15 cellular contexts compared by ENCODE assay signal in the genomic region with DNA sequence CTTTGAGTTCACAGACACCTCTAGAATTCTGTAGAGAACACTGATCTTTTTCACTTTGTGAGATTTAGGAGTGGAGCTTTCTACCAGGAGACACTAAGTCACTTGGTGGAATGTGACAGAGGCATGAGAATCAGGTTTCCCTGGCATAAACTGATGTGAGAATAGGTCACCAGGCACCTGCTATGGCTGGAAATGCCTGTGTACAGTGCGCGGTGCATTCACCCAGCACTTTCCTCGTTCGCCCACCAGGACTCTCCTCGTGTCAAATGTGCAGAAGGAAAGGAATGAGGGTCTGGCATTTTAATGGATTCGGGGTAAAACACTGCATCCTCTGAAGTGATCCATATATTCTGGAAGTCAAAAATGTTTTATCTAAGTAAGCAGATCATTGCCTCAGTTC.
A peak's percentile ranks its signal among the peaks of the same experiment; 100 is the strongest.
DNase-seq lines count a peak whose midpoint lies in the region; ATAC-seq and TF ChIP-seq lines count a peak whose summit lies in the region.
"Had no signal": no experiment of that assay in that cellular context is flagged by ENCODE, and none has a peak within 500 bp of the region (broad histone marks: within the 10 kb centered on the region; RNA-seq: fewer than 3 reads in every experiment).

No MANE protein-coding gene starts in this region.

- DNase-seq in choroid plexus epithelial cell (ENCODE audit: low read depth), result no peak
- no peak for DNase-seq in progenitor cell of endocrine pancreas (ENCODE audit: low spot score, unreplicated experiment)
- DNase-seq in activated effector memory CD4-positive, alpha-beta T cell treated with Interleukin-2 at 50 U/mL for 16 hours, result no peak
- no peak for DNase-seq in NK-92 treated with Interleukin-12 subunit alpha and Interleukin-12 subunit beta, amount 100 ng/mL, for 24 hours (lab: John Stamatoyannopoulos, UW)
- DNase-seq: Caco-2; CD8-positive, alpha-beta T cell; DMS79; H7 had no signal

- H3K27me3 Mint-ChIP-seq in nephron (ENCODE audit: low read depth) (peaks cover 4% of the 10 kb centered on the region), progenitor cell of endocrine pancreas (peaks cover 77% of the 10 kb centered on the region)

- H3K27ac Mint-ChIP-seq in nephron, result peak overlapping the region; percentile 51 to 72 (median 67)
- peak overlapping the region; percentile 46 for H3K27ac Mint-ChIP-seq in progenitor cell of endocrine pancreas
- H3K27ac Mint-ChIP-seq: CD8-positive, alpha-beta T cell; GM23338; IgD-negative memory B cell had no signal

- H3K4me1 Mint-ChIP-seq in nephron, result peaks cover 48% of the 10 kb centered on the region
- peaks cover 12% of the 10 kb centered on the region for H3K4me1 Mint-ChIP-seq in progenitor cell of endocrine pancreas (ENCODE audit: low read depth)
- H3K4me1 Mint-ChIP-seq: CD14-positive monocyte, IgD-negative memory B cell had no signal

- H3K4me3 Mint-ChIP-seq in nephron (no peak overlapping the region), progenitor cell of endocrine pancreas (ENCODE audit: low read depth) (no peak overlapping the region)
- H3K4me3 Mint-ChIP-seq: CD14-positive monocyte; CD8-positive, alpha-beta T cell; GM23338; IgD-negative memory B cell had no signal

- H3K9me3 Mint-ChIP-seq in nephron (no peaks in the 10 kb centered on the region), progenitor cell of endocrine pancreas (ENCODE audit: low read depth) (no peaks in the 10 kb centered on the region)
- H3K9me3 Mint-ChIP-seq: CD8-positive, alpha-beta T cell; GM23338 had no signal

- no peak for ATAC-seq in HG02642 (IDR thresholded peaks at IDR 0.05; ENCODE audit: poor library complexity, unreplicated experiment)
- ATAC-seq: A549; CD8-positive, alpha-beta T cell; GM12878; GM23338 had no signal

- H3K4me3 ChIP-seq in choroid plexus epithelial cell (ENCODE audit: low read depth, low read length), result no peak overlapping the region
- H3K4me3 ChIP-seq: A549, GM12878, GM23338 had no signal

- TF ChIP-seq CTCF in choroid plexus epithelial cell (conservative IDR thresholded peaks at IDR 0.05; ENCODE audit: low read depth, low read length) (peak; percentile 9), nephron (IDR thresholded peaks at IDR 0.05; ENCODE audit: unreplicated experiment in 3 of 3) (peak in 1 of 3 experiments; percentile 14), progenitor cell of endocrine pancreas (IDR thresholded peaks at IDR 0.05; ENCODE audit: unreplicated experiment) (peak; percentile 19)

- H3K36me3 Mint-ChIP-seq in nephron (ENCODE audit: low read depth) (no peaks in the 10 kb centered on the region), progenitor cell of endocrine pancreas (ENCODE audit: insufficient read depth) (no peaks in the 10 kb centered on the region)
- H3K36me3 Mint-ChIP-seq: CD14-positive monocyte; CD8-positive, alpha-beta T cell; IgD-negative memory B cell had no signal
